In genomic region chr1:33876970-33877680, GRCh38 we compare ENCODE assay signal across 19 cellular contexts. TPM values are rescaled to one million over a fixed set of nuclear protein-coding genes. Genes with fewer than 3 reads are reported as not detected.
DNase-seq lines count a peak whose midpoint lies in the region; ATAC-seq and TF ChIP-seq lines count a peak whose summit lies in the region.
"Had no signal": no experiment of that assay in that cellular context is flagged by ENCODE, and none has a peak within 500 bp of the region (broad histone marks: within the 10 kb centered on the region; RNA-seq: fewer than 3 reads in every experiment).

No MANE protein-coding gene starts in this region.

- H3K4me3 Mint-ChIP-seq in CD4-positive, alpha-beta T cell = no peak overlapping the region
- H3K4me3 Mint-ChIP-seq: activated CD4-positive, alpha-beta T cell treated with anti-CD3 and anti-CD28 coated beads, Interleukin-2, amount 10 ng/mL, durations not matched to agents 24 days and 14 days; T-helper 2 cell treated with Interferon-gamma antibody and Interleukin-4, amounts not matched to agents 5 μg/mL and 100 μg/mL, for 36 hours had no signal

- no peaks in the 10 kb centered on the region for H3K36me3 Mint-ChIP-seq in CD4-positive, alpha-beta T cell (ENCODE audit: low read depth)

- CTCF ChIA-PET in CD4-positive, alpha-beta T cell (lab: Charles Lee) = interaction anchor here (1.4 kb wide), 1 partner anchor 10 kb away, joined by 4 read pairs; no protein-coding TSS in a partner anchor

- no peaks in the 10 kb centered on the region for H3K9me3 ChIP-seq in CD4-positive, alpha-beta T cell (ENCODE audit: control insufficient read depth, low read length)
- H3K9me3 ChIP-seq: BE2C, Peyer's patch, suprapubic skin had no signal

- no peak for ATAC-seq in CD4-positive, alpha-beta T cell (ENCODE audit: poor library complexity)
- no peak for ATAC-seq in GM18858 (IDR thresholded peaks at IDR 0.05; ENCODE audit: unreplicated experiment)

- H3K4me1 Mint-ChIP-seq in CD4-positive, alpha-beta T cell (ENCODE audit: low read depth) = no peaks in the 10 kb centered on the region
- H3K4me1 Mint-ChIP-seq: activated CD4-positive, alpha-beta T cell treated with anti-CD3 and anti-CD28 coated beads, Interleukin-2, amount 10 ng/mL, durations not matched to agents 24 days and 14 days had no signal

- peak; percentile 27 for DNase-seq in AG08396 (ENCODE audit: low spot score)
- DNase-seq in HT1080 (ENCODE audit: low read depth) = peak; percentile 67
- DNase-seq in cerebellar cortex (ENCODE audit: low spot score) = peak; percentile 9
- DNase-seq in kidney tubule cell (ENCODE audit: low spot score) = peak; percentile 58
- no peak for DNase-seq in effector CD4-positive, alpha-beta T cell
- DNase-seq in NOMO-1 treated with DMSO at 0.1 percent for 48 hours (lab: John Stamatoyannopoulos, UW; ENCODE audit: unreplicated experiment) = no peak
- no peak for DNase-seq in CD4-positive, alpha-beta T cell
- DNase-seq: activated CD4-positive, alpha-beta T cell treated with anti-CD3 and anti-CD28 coated beads, Interleukin-2, amount 10 ng/mL, durations not matched to agents 24 days and 14 days; BE2C; DMS79 treated with DMSO at 0.1 percent for 48 hours; midbrain; NCI-H1417 treated with DMSO at 0.1 percent for 48 hours; NCI-H510A treated with DMSO at 0.1 percent for 48 hours; Peyer's patch; small intestine had no signal

- H3K27ac ChIP-seq in CD4-positive, alpha-beta T cell (ENCODE audit: low read depth, low read length) = no peak overlapping the region
- H3K27ac ChIP-seq: Peyer's patch, suprapubic skin had no signal

- H3K27ac Mint-ChIP-seq in CD4-positive, alpha-beta T cell = no peak overlapping the region
- H3K27ac Mint-ChIP-seq: activated CD4-positive, alpha-beta T cell treated with anti-CD3 and anti-CD28 coated beads, Interleukin-2, amount 10 ng/mL, durations not matched to agents 24 days and 14 days; T-helper 2 cell treated with Interferon-gamma antibody and Interleukin-4, amounts not matched to agents 5 μg/mL and 100 μg/mL, for 36 hours had no signal

- POLR2A ChIA-PET in CD4-positive, alpha-beta T cell (lab: Charles Lee) = no interaction called here

- no peaks in the 10 kb centered on the region for H3K9me3 Mint-ChIP-seq in CD4-positive, alpha-beta T cell
- H3K9me3 Mint-ChIP-seq: activated CD4-positive, alpha-beta T cell treated with anti-CD3 and anti-CD28 coated beads, Interleukin-2, amount 10 ng/mL, durations not matched to agents 24 days and 14 days; T-helper 2 cell treated with Interferon-gamma antibody and Interleukin-4, amounts not matched to agents 5 μg/mL and 100 μg/mL, for 36 hours had no signal

- intact Hi-C loops in CD4-positive, alpha-beta T cell (cut with DNase I, micrococcal nuclease) = no loop called here

- H3K27me3 Mint-ChIP-seq in CD4-positive, alpha-beta T cell = peaks cover 28% of the 10 kb centered on the region
- H3K27me3 Mint-ChIP-seq: activated CD4-positive, alpha-beta T cell treated with anti-CD3 and anti-CD28 coated beads, Interleukin-2, amount 10 ng/mL, durations not matched to agents 24 days and 14 days had no signal

- peaks cover 4% of the 10 kb centered on the region for H3K27me3 ChIP-seq in CD4-positive, alpha-beta T cell (ENCODE audit: control insufficient read depth, insufficient read depth, low read length)
- H3K27me3 ChIP-seq: BE2C, Peyer's patch had no signal

- no peak for TF ChIP-seq CTCF in CD4-positive, alpha-beta T cell (IDR thresholded peaks at IDR 0.05)

RNA-seq across cellular contexts. Expression of gene HMGB4, which starts 13.2 kb away (rescaled TPM):
- not detected in 2 replicates for total RNA-seq in HT1080 (2014; rRNA removed; shearing (Covaris generic))
- polyA plus RNA-seq in HT1080 (2015; cell fraction: cytosol; rRNA removed) = not detected in 2 replicates
- not detected in 2 replicates for polyA plus RNA-seq in HT1080 (2015; cell fraction: nucleus; rRNA removed)
- total RNA-seq in CD4-positive, alpha-beta T cell = not detected
- total RNA-seq: activated CD4-positive, alpha-beta T cell treated with anti-CD3 and anti-CD28 coated beads, Interleukin-2, amount 10 ng/mL, durations not matched to agents 24 days and 14 days; dermis microvascular lymphatic vessel endothelial cell; Peyer's patch; suprapubic skin had no signal
- polyA plus RNA-seq: small intestine had no signal

Comparison
In these comparisons a context has a peak if more than half of its experiments do, and no peak if none do; other contexts are left out.
1. DNase-seq: peak in AG08396 (single experiment), HT1080 (single experiment), cerebellar cortex (single experiment) and kidney tubule cell (single experiment); none in effector CD4-positive, alpha-beta T cell (single experiment), NOMO-1 treated with DMSO at 0.1 percent for 48 hours (single experiment) and CD4-positive, alpha-beta T cell (0 of 10).